8 cellular contexts compared by ENCODE assay signal in genomic region chr22:41094036-41094435, GRCh38. TPM values are rescaled to one million over a fixed set of nuclear protein-coding genes. Genes with fewer than 3 reads are reported as not detected.
DNase-seq lines count a peak whose midpoint lies in the region; ATAC-seq and TF ChIP-seq lines count a peak whose summit lies in the region.

No MANE protein-coding gene starts in this region.

- peaks cover 11% of the 10 kb centered on the region for H3K36me3 ChIP-seq in HAP-1 (replicated peaks)
- H3K36me3 ChIP-seq in SK-N-SH (replicated peaks in 1 of 2; ENCODE audit: control insufficient read depth in 1 of 2, insufficient read depth in 2 of 2, low read length in 1 of 2): no peaks in the 10 kb centered on the region
- peaks cover under 1% of the 10 kb centered on the region for H3K36me3 ChIP-seq in neutrophil

- no peak for TF ChIP-seq EP300 in SK-N-SH (IDR thresholded peaks at IDR 0.05; ENCODE audit: borderline replicate concordance in 1 of 2, low read depth in 1 of 2, low read length in 1 of 2)

- H3K9me3 ChIP-seq in HAP-1: no peaks in the 10 kb centered on the region
- no peaks in the 10 kb centered on the region for H3K9me3 ChIP-seq in SK-N-SH
- H3K9me3 ChIP-seq in neutrophil: no peaks in the 10 kb centered on the region

- peak overlapping the region; percentile 95; the same call in 1 of the 2 replicates for H3K9ac ChIP-seq in SK-N-SH

- CTCF ChIA-PET in SK-N-SH (lab: Yijun Ruan, JAX): interaction anchor here (0.9 kb wide), 1 partner anchor 171 kb away, joined by 4 read pairs; no protein-coding TSS in a partner anchor

- in situ Hi-C loops in HAP-1 (cut with MboI; ENCODE audit: low sequenced_read_pairs): no loop called here

- H3K27me3 ChIP-seq in HAP-1 (ENCODE audit: low read depth) (no peaks in the 10 kb centered on the region), SK-N-SH (ENCODE audit: insufficient read depth) (no peaks in the 10 kb centered on the region), neutrophil (no peaks in the 10 kb centered on the region)

- H2AFZ ChIP-seq in SK-N-SH (ENCODE audit: low read depth): no peak overlapping the region

- no peak overlapping the region for H3K27ac ChIP-seq in SK-N-SH (ENCODE audit: low read depth in 2 of 2, low read length in 1 of 2)
- peak overlapping the region; percentile 97 for H3K27ac ChIP-seq in neutrophil

- peaks cover 4% of the 10 kb centered on the region for H3F3A ChIP-seq in SK-N-SH (replicated peaks; ENCODE audit: insufficient read depth)

- ATAC-seq in GM21576 (IDR thresholded peaks at IDR 0.05; ENCODE audit: unreplicated experiment): no peak

- peaks cover 19% of the 10 kb centered on the region for H3K4me1 ChIP-seq in HAP-1
- H3K4me1 ChIP-seq in SK-N-SH (ENCODE audit: control insufficient read depth in 1 of 2, insufficient read depth in 2 of 2, low read depth in 1 of 2, low read length in 1 of 2): peaks cover 0 to 2% of the 10 kb centered on the region in 2 experiments; a peak in 3 of 4 replicates
- peaks cover 49 to 57% of the 10 kb centered on the region in 2 experiments for H3K4me1 ChIP-seq in neutrophil (ENCODE audit: control insufficient read depth in 1 of 2, insufficient read depth in 1 of 2, low read depth in 1 of 2, low read length in 1 of 2)

- peak overlapping the region; percentile 93 for H3K4me3 ChIP-seq in HAP-1
- peak overlapping the region; percentile 65 to 71 for H3K4me3 ChIP-seq in SK-N-SH (ENCODE audit: low read depth in 2 of 2, low read length in 1 of 2)
- H3K4me3 ChIP-seq in epithelial cell of proximal tubule (ENCODE audit: low read depth, low read length): peak overlapping the region; percentile 91
- H3K4me3 ChIP-seq in neutrophil (ENCODE audit: low read depth in 1 of 2, low read length in 1 of 2): peak overlapping the region; percentile 92 to 100

- H3K9me2 ChIP-seq in SK-N-SH: no peaks in the 10 kb centered on the region

- H4K20me1 ChIP-seq in SK-N-SH (ENCODE audit: insufficient read depth): peaks cover 60% of the 10 kb centered on the region

- H3K4me2 ChIP-seq in SK-N-SH: peak overlapping the region; percentile 80

- POLR2A ChIA-PET in SK-N-SH (lab: Yijun Ruan, JAX): interaction anchor here (1.2 kb wide), 1 partner anchor 71 kb away, joined by 3 read pairs; no protein-coding TSS in a partner anchor

- TF ChIP-seq CTCF in SK-N-SH (IDR thresholded peaks at IDR 0.05) (no peak), epithelial cell of proximal tubule (conservative IDR thresholded peaks at IDR 0.05; ENCODE audit: low read depth, low read length) (no peak), neutrophil (IDR thresholded peaks at IDR 0.05) (no peak)

- no peak for TF ChIP-seq RAD21 in SK-N-SH (IDR thresholded peaks at IDR 0.05; ENCODE audit: low read length)

- DNase-seq in CD1c-positive myeloid dendritic cell (ENCODE audit: extremely low spot score): peak; percentile 22
- peak; percentile 38 to 49 for DNase-seq in HAP-1 (ENCODE audit: low spot score in 2 of 2)
- DNase-seq in SK-N-SH: peak; percentile 10
- no peak for DNase-seq in epithelial cell of proximal tubule (ENCODE audit: low read depth)
- DNase-seq in NK-92 (lab: John Stamatoyannopoulos, UW; ENCODE audit: unreplicated experiment): no peak
- no peak for DNase-seq in T1000 (lab: John Stamatoyannopoulos, UW)

- peaks cover 66% of the 10 kb centered on the region for H3K79me2 ChIP-seq in SK-N-SH (ENCODE audit: insufficient read depth)

- WGBS in SK-N-SH (ENCODE audit: low lambda C conversion rate): 0% methylated on average over 4 of the region's 4 CpGs

TF ChIP-seq in SK-N-SH, 30 proteins besides CTCF, POLR2A, EP300 and RAD21:
- TF ChIP-seq PBX3 (IDR thresholded peaks at IDR 0.05) (no peak), FOXM1 (IDR thresholded peaks at IDR 0.05; ENCODE audit: low read depth) (no peak), RCOR1 (IDR thresholded peaks at IDR 0.05; ENCODE audit: low read length) (no peak), USF2 (IDR thresholded peaks at IDR 0.05; ENCODE audit: borderline replicate concordance, low read depth, low read length) (no peak), GATA2 (CRISPR knock-in tag; IDR thresholded peaks at IDR 0.05) (no peak), YY1 (IDR thresholded peaks at IDR 0.05; ENCODE audit: low read depth) (no peak), MEF2A (IDR thresholded peaks at IDR 0.05; ENCODE audit: borderline replicate concordance, low read depth) (no peak), JUND (IDR thresholded peaks at IDR 0.05) (no peak), ELF1 (IDR thresholded peaks at IDR 0.05) (no peak), FOSL2 (IDR thresholded peaks at IDR 0.05; ENCODE audit: borderline replicate concordance, low read depth) (no peak), IRF3 (IDR thresholded peaks at IDR 0.05; ENCODE audit: low read depth, low read length) (no peak), RFX5 (IDR thresholded peaks at IDR 0.05; ENCODE audit: low read length) (no peak), SIN3A (IDR thresholded peaks at IDR 0.05; ENCODE audit: borderline replicate concordance, low read depth, low read length) (no peak), MXI1 (IDR thresholded peaks at IDR 0.05; ENCODE audit: low read depth, low read length) (no peak), NFIC (IDR thresholded peaks at IDR 0.05; ENCODE audit: borderline replicate concordance) (no peak), REST (IDR thresholded peaks at IDR 0.05; ENCODE audit: low read depth, low read length) (no peak), USF1 (IDR thresholded peaks at IDR 0.05; ENCODE audit: borderline replicate concordance, low read depth) (no peak), TAF1 (IDR thresholded peaks at IDR 0.05; ENCODE audit: borderline replicate concordance, low read depth, low read length) (no peak)

RNA-seq across cellular contexts. Expression of gene EP300, which starts 1.6 kb away (rescaled TPM):
- 6.2 and 7.1 TPM in 2 replicates for polyA plus RNA-seq in SK-N-SH (2012; rRNA removed)
- polyA plus RNA-seq in SK-N-SH (2012; cell fraction: cytosol; rRNA removed): 5.5 and 5.8 TPM in 2 replicates
- 16.9 and 22.0 TPM in 2 replicates for polyA plus RNA-seq in SK-N-SH (2012; cell fraction: nucleus; rRNA removed)
- 17.1 and 30.0 TPM in 2 replicates for total RNA-seq in epithelial cell of proximal tubule

Comparison
In these comparisons a context has a peak if more than half of its experiments do, and no peak if none do; other contexts are left out.
1. DNase-seq: peak in CD1c-positive myeloid dendritic cell (single experiment), HAP-1 (2 of 2) and SK-N-SH (single experiment); none in epithelial cell of proximal tubule (single experiment), NK-92 (single experiment) and T1000 (single experiment).
2. Peak in every context shown above with its lines, with median percentiles within 50 percentile points of each other: H3K4me3 ChIP-seq.